In the genomic region with DNA sequence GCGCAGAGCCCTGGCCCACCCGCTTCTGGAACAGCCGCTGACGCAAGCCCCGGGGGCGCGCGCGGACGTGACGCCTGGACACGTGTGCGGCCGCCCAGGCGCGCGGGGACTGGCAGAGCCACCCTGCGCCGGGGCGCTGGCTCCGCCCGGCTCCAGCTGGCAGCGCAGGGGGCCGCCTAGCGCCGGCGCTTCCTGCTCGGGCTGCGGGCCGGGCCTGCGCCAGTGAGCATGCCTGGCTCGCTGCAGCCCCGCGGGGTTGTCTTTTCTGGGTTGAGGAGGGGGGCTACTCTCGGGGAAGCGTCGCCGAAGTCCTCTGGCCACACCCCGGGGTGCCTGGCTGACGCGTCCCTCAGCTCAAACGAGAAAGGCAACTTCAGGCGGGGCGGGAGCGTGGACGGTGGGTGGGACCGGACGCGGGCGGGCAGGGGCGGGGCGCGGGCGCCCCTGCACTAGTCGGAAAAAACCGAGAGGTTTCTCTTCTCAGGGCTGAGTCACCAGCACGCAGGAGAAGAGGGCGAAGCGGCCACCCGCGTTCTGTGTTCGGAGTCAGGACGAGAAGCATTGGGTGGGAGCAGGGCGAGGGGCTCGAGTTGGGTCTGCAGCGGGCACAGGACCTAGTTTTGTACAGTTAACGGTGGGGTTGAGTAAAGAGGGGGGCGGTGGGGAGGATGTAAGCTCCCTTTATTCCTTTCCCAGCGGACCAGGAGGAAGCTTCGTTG, we compare ENCODE assay signal across 1 cellular context.
TF ChIP-seq lines count a peak whose summit lies in the region.

A gene with protein sequence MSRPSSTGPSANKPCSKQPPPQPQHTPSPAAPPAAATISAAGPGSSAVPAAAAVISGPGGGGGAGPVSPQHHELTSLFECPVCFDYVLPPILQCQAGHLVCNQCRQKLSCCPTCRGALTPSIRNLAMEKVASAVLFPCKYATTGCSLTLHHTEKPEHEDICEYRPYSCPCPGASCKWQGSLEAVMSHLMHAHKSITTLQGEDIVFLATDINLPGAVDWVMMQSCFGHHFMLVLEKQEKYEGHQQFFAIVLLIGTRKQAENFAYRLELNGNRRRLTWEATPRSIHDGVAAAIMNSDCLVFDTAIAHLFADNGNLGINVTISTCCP (minus strand): TSS at position 48 of the 719 bp plus-strand sequence. CDS start 320 bp downstream, outside the sequence.

TF ChIP-seq in HepG2, 621 proteins besides CTCF, POLR2A, EP300 and RAD21 (continued from another document and continues in another):
- TF ChIP-seq, protein P1, sequence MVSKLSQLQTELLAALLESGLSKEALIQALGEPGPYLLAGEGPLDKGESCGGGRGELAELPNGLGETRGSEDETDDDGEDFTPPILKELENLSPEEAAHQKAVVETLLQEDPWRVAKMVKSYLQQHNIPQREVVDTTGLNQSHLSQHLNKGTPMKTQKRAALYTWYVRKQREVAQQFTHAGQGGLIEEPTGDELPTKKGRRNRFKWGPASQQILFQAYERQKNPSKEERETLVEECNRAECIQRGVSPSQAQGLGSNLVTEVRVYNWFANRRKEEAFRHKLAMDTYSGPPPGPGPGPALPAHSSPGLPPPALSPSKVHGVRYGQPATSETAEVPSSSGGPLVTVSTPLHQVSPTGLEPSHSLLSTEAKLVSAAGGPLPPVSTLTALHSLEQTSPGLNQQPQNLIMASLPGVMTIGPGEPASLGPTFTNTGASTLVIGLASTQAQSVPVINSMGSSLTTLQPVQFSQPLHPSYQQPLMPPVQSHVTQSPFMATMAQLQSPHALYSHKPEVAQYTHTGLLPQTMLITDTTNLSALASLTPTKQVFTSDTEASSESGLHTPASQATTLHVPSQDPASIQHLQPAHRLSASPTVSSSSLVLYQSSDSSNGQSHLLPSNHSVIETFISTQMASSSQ (IDR thresholded peaks at IDR 0.05; ENCODE audit: low read depth), result no peak
- TF ChIP-seq, protein P1 (CRISPR knock-in tag; IDR thresholded peaks at IDR 0.05; ENCODE audit: borderline replicate concordance), result peak; percentile 11; the same call in 1 of the 2 replicates
- TF ChIP-seq, protein P2, sequence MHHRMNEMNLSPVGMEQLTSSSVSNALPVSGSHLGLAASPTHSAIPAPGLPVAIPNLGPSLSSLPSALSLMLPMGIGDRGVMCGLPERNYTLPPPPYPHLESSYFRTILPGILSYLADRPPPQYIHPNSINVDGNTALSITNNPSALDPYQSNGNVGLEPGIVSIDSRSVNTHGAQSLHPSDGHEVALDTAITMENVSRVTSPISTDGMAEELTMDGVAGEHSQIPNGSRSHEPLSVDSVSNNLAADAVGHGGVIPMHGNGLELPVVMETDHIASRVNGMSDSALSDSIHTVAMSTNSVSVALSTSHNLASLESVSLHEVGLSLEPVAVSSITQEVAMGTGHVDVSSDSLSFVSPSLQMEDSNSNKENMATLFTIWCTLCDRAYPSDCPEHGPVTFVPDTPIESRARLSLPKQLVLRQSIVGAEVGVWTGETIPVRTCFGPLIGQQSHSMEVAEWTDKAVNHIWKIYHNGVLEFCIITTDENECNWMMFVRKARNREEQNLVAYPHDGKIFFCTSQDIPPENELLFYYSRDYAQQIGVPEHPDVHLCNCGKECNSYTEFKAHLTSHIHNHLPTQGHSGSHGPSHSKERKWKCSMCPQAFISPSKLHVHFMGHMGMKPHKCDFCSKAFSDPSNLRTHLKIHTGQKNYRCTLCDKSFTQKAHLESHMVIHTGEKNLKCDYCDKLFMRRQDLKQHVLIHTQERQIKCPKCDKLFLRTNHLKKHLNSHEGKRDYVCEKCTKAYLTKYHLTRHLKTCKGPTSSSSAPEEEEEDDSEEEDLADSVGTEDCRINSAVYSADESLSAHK (CRISPR knock-in tag; IDR thresholded peaks at IDR 0.05; ENCODE audit: borderline replicate concordance), result no peak
- TF ChIP-seq ZNF282 (IDR thresholded peaks at IDR 0.05; ENCODE audit: partially characterized antibody) (no peak), ZKSCAN8 (CRISPR knock-in tag; IDR thresholded peaks at IDR 0.05; ENCODE audit: borderline replicate concordance) (no peak), FOXK2 (IDR thresholded peaks at IDR 0.05) (no peak), CBFB (CRISPR knock-in tag; IDR thresholded peaks at IDR 0.05) (peak; percentile 48; the same call in 1 of the 2 replicates), TBX2 (CRISPR knock-in tag; IDR thresholded peaks at IDR 0.05; ENCODE audit: borderline replicate concordance) (peak; percentile 67; the same call in 1 of the 2 replicates), ELF1 (CRISPR knock-in tag; IDR thresholded peaks at IDR 0.05) (0 out of 2 replicates have a peak, but pooled peaks have one; percentile 19), SRY (CRISPR knock-in tag; IDR thresholded peaks at IDR 0.05) (peak; percentile 59; the same call in 1 of the 2 replicates), REXO4 (CRISPR knock-in tag; IDR thresholded peaks at IDR 0.05; ENCODE audit: borderline replicate concordance) (no peak), GATAD2A (CRISPR knock-in tag; IDR thresholded peaks at IDR 0.05) (peak; percentile 46), STAG1 (CRISPR knock-in tag; IDR thresholded peaks at IDR 0.05) (no peak), CREM (IDR thresholded peaks at IDR 0.05) (no peak; the same call in 1 of the 2 replicates), CREM (CRISPR knock-in tag; IDR thresholded peaks at IDR 0.05) (no peak), ZSCAN21 (CRISPR knock-in tag; IDR thresholded peaks at IDR 0.05; ENCODE audit: borderline replicate concordance) (peak; percentile 86; the same call in 1 of the 2 replicates), ZNF772 (CRISPR knock-in tag; IDR thresholded peaks at IDR 0.05) (0 out of 2 replicates have a peak, but pooled peaks have one; percentile 33), TEAD2 (CRISPR knock-in tag; IDR thresholded peaks at IDR 0.05) (no peak), FOXA3 (CRISPR knock-in tag; IDR thresholded peaks at IDR 0.05) (no peak; the same call in 1 of the 2 replicates), BRD4 (CRISPR knock-in tag; IDR thresholded peaks at IDR 0.05) (0 out of 2 replicates have a peak, but pooled peaks have one; percentile 20), TOPORS (CRISPR knock-in tag; IDR thresholded peaks at IDR 0.05) (no peak), ZNF256 (CRISPR knock-in tag; conservative IDR thresholded peaks at IDR 0.05) (no peak)
- TF ChIP-seq, protein P3, sequence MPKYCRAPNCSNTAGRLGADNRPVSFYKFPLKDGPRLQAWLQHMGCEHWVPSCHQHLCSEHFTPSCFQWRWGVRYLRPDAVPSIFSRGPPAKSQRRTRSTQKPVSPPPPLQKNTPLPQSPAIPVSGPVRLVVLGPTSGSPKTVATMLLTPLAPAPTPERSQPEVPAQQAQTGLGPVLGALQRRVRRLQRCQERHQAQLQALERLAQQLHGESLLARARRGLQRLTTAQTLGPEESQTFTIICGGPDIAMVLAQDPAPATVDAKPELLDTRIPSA (CRISPR knock-in tag; IDR thresholded peaks at IDR 0.05; ENCODE audit: borderline replicate concordance), result no peak; the same call in 1 of the 2 replicates
- TF ChIP-seq, protein P4, sequence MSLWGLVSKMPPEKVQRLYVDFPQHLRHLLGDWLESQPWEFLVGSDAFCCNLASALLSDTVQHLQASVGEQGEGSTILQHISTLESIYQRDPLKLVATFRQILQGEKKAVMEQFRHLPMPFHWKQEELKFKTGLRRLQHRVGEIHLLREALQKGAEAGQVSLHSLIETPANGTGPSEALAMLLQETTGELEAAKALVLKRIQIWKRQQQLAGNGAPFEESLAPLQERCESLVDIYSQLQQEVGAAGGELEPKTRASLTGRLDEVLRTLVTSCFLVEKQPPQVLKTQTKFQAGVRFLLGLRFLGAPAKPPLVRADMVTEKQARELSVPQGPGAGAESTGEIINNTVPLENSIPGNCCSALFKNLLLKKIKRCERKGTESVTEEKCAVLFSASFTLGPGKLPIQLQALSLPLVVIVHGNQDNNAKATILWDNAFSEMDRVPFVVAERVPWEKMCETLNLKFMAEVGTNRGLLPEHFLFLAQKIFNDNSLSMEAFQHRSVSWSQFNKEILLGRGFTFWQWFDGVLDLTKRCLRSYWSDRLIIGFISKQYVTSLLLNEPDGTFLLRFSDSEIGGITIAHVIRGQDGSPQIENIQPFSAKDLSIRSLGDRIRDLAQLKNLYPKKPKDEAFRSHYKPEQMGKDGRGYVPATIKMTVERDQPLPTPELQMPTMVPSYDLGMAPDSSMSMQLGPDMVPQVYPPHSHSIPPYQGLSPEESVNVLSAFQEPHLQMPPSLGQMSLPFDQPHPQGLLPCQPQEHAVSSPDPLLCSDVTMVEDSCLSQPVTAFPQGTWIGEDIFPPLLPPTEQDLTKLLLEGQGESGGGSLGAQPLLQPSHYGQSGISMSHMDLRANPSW (CRISPR knock-in tag; IDR thresholded peaks at IDR 0.05; ENCODE audit: borderline replicate concordance), result peak; percentile 41; the same call in 1 of the 2 replicates
- TF ChIP-seq, protein P5, sequence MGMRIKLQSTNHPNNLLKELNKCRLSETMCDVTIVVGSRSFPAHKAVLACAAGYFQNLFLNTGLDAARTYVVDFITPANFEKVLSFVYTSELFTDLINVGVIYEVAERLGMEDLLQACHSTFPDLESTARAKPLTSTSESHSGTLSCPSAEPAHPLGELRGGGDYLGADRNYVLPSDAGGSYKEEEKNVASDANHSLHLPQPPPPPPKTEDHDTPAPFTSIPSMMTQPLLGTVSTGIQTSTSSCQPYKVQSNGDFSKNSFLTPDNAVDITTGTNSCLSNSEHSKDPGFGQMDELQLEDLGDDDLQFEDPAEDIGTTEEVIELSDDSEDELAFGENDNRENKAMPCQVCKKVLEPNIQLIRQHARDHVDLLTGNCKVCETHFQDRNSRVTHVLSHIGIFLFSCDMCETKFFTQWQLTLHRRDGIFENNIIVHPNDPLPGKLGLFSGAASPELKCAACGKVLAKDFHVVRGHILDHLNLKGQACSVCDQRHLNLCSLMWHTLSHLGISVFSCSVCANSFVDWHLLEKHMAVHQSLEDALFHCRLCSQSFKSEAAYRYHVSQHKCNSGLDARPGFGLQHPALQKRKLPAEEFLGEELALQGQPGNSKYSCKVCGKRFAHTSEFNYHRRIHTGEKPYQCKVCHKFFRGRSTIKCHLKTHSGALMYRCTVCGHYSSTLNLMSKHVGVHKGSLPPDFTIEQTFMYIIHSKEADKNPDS (CRISPR knock-in tag; IDR thresholded peaks at IDR 0.05), result no peak
- TF ChIP-seq, protein P6, sequence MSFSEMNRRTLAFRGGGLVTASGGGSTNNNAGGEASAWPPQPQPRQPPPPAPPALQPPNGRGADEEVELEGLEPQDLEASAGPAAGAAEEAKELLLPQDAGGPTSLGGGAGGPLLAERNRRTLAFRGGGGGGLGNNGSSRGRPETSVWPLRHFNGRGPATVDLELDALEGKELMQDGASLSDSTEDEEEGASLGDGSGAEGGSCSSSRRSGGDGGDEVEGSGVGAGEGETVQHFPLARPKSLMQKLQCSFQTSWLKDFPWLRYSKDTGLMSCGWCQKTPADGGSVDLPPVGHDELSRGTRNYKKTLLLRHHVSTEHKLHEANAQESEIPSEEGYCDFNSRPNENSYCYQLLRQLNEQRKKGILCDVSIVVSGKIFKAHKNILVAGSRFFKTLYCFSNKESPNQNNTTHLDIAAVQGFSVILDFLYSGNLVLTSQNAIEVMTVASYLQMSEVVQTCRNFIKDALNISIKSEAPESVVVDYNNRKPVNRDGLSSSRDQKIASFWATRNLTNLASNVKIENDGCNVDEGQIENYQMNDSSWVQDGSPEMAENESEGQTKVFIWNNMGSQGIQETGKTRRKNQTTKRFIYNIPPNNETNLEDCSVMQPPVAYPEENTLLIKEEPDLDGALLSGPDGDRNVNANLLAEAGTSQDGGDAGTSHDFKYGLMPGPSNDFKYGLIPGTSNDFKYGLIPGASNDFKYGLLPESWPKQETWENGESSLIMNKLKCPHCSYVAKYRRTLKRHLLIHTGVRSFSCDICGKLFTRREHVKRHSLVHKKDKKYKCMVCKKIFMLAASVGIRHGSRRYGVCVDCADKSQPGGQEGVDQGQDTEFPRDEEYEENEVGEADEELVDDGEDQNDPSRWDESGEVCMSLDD (CRISPR knock-in tag; IDR thresholded peaks at IDR 0.05; ENCODE audit: borderline replicate concordance), result no peak; the same call in 1 of the 2 replicates
- TF ChIP-seq, protein P7, sequence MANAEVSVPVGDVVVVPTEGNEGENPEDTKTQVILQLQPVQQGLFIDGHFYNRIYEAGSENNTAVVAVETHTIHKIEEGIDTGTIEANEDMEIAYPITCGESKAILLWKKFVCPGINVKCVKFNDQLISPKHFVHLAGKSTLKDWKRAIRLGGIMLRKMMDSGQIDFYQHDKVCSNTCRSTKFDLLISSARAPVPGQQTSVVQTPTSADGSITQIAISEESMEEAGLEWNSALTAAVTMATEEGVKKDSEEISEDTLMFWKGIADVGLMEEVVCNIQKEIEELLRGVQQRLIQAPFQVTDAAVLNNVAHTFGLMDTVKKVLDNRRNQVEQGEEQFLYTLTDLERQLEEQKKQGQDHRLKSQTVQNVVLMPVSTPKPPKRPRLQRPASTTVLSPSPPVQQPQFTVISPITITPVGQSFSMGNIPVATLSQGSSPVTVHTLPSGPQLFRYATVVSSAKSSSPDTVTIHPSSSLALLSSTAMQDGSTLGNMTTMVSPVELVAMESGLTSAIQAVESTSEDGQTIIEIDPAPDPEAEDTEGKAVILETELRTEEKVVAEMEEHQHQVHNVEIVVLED (CRISPR knock-in tag; IDR thresholded peaks at IDR 0.05; ENCODE audit: borderline replicate concordance), result peak; percentile 45; the same call in 1 of the 2 replicates
- TF ChIP-seq, protein P8, sequence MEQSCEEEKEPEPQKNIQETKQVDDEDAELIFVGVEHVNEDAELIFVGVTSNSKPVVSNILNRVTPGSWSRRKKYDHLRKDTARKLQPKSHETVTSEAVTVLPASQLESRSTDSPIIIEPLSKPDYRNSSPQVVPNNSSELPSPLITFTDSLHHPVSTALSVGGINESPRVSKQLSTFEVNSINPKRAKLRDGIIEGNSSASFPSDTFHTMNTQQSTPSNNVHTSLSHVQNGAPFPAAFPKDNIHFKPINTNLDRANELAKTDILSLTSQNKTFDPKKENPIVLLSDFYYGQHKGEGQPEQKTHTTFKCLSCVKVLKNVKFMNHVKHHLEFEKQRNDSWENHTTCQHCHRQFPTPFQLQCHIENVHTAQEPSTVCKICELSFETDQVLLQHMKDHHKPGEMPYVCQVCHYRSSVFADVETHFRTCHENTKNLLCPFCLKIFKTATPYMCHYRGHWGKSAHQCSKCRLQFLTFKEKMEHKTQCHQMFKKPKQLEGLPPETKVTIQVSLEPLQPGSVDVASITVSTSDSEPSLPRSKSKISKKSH (CRISPR knock-in tag; IDR thresholded peaks at IDR 0.05; ENCODE audit: borderline replicate concordance), result peak; percentile 72; the same call in 1 of the 2 replicates
- TF ChIP-seq, protein P9, sequence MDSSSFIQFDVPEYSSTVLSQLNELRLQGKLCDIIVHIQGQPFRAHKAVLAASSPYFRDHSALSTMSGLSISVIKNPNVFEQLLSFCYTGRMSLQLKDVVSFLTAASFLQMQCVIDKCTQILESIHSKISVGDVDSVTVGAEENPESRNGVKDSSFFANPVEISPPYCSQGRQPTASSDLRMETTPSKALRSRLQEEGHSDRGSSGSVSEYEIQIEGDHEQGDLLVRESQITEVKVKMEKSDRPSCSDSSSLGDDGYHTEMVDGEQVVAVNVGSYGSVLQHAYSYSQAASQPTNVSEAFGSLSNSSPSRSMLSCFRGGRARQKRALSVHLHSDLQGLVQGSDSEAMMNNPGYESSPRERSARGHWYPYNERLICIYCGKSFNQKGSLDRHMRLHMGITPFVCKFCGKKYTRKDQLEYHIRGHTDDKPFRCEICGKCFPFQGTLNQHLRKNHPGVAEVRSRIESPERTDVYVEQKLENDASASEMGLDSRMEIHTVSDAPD (CRISPR knock-in tag; IDR thresholded peaks at IDR 0.05), result no peak
